In the genomic region with DNA sequence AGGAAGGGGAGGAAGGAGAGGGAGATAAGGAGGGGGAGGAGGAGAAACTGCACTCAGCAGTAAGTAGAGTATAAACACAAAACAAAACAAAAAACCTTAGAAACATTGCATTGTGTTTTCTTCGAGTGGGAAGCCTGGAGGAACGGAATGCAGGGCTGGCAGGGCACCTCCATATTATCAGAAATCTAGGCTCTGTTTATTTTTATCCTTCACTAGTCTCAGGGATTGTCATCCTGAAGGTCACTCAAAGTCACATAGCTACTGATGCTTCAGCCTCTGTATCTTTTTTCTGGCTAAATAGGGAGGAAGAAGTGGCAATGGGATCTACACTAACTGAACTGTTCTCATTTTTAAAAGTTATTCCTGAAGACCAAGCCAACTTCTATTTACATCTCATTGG, we compare ENCODE assay signal across 16 cellular contexts.
A peak's percentile ranks its signal among the peaks of the same experiment; 100 is the strongest.
DNase-seq lines count a peak whose midpoint lies in the region; ATAC-seq and TF ChIP-seq lines count a peak whose summit lies in the region.
"Had no signal": no experiment of that assay in that cellular context is flagged by ENCODE, and none has a peak within 500 bp of the region (broad histone marks: within the 10 kb centered on the region; RNA-seq: fewer than 3 reads in every experiment).

No MANE protein-coding gene starts in this region.

- H3K9me3 ChIP-seq in OCI-LY3 (ENCODE audit: insufficient read depth, low read length) (no peaks in the 10 kb centered on the region), mesenchymal stem cell (ENCODE audit: control insufficient read depth, low read length) (no peaks in the 10 kb centered on the region), neural progenitor cell (ENCODE audit: low read depth) (no peaks in the 10 kb centered on the region), stomach (no peaks in the 10 kb centered on the region)
- H3K9me3 ChIP-seq: A549, BE2C, HAP-1 had no signal

- H2AK5ac ChIP-seq in mesenchymal stem cell (ENCODE audit: low read length, severe bottlenecking) = no peak overlapping the region

- no peaks in the 10 kb centered on the region for H3K79me1 ChIP-seq in mesenchymal stem cell (replicated peaks; ENCODE audit: low read length, poor library complexity, severe bottlenecking)

- H2BK5ac ChIP-seq in mesenchymal stem cell (ENCODE audit: low read depth, low read length, poor library complexity, severe bottlenecking) = no peak overlapping the region

- no peaks in the 10 kb centered on the region for H3K9me3 Mint-ChIP-seq in neural progenitor cell
- no peaks in the 10 kb centered on the region for H3K9me3 Mint-ChIP-seq in stimulated activated effector memory CD8-positive, alpha-beta T cell treated with anti-CD3 and anti-CD28 coated beads, Interleukin-12 subunit alpha, Interleukin-12 subunit beta, amount 100 ng/mL, for 72 hours
- H3K9me3 Mint-ChIP-seq: CD4-positive, alpha-beta memory T cell had no signal

- H3K9ac ChIP-seq in OCI-LY3 (ENCODE audit: low read length) (no peak overlapping the region), mesenchymal stem cell (ENCODE audit: low read length) (no peak overlapping the region), neural progenitor cell (no peak overlapping the region)

- no peak for TF ChIP-seq EP300 in stomach (IDR thresholded peaks at IDR 0.05)

- no peak overlapping the region for H2BK120ac ChIP-seq in mesenchymal stem cell (ENCODE audit: low read depth, low read length)

- no peak overlapping the region for H4K91ac ChIP-seq in mesenchymal stem cell (ENCODE audit: low read length)

- no peak overlapping the region for H3K23ac ChIP-seq in mesenchymal stem cell (ENCODE audit: low read length in 2 of 2)

- peak overlapping the region; percentile 23 for H3K4me2 ChIP-seq in OCI-LY3 (ENCODE audit: low read length)
- no peak overlapping the region for H3K4me2 ChIP-seq in mesenchymal stem cell (ENCODE audit: low read length, poor library complexity, severe bottlenecking)
- H3K4me2 ChIP-seq in neural progenitor cell = no peak overlapping the region
- H3K4me2 ChIP-seq: A549 had no signal

- H4K8ac ChIP-seq in mesenchymal stem cell (ENCODE audit: low read length) = peak overlapping the region; percentile 77

- H3F3A ChIP-seq in neural progenitor cell (ENCODE audit: low read depth) = no peaks in the 10 kb centered on the region

- no peak for TF ChIP-seq POLR2A in stomach (IDR thresholded peaks at IDR 0.05)

- H3K4ac ChIP-seq in mesenchymal stem cell (ENCODE audit: low read depth in 1 of 2, low read length in 2 of 2) = no peak overlapping the region

- ATAC-seq in stimulated activated effector memory CD8-positive, alpha-beta T cell treated with anti-CD3 and anti-CD28 coated beads, Interleukin-12 subunit alpha, Interleukin-12 subunit beta, amount 100 ng/mL, for 72 hours = no peak
- ATAC-seq: A549, GM12878 had no signal

- H2AFZ ChIP-seq in OCI-LY3 (ENCODE audit: low read depth, low read length) = no peak overlapping the region
- no peak overlapping the region for H2AFZ ChIP-seq in mesenchymal stem cell (ENCODE audit: low read depth, low read length)
- peak overlapping the region; percentile 37 for H2AFZ ChIP-seq in neural progenitor cell (replicated peaks)

- no peaks in the 10 kb centered on the region for H3K36me3 ChIP-seq in OCI-LY3 (replicated peaks; ENCODE audit: low read depth, low read length)
- no peaks in the 10 kb centered on the region for H3K36me3 ChIP-seq in mesenchymal stem cell (ENCODE audit: control insufficient read depth in 1 of 2, insufficient read depth in 2 of 2, low read depth in 1 of 2, low read length in 2 of 2)
- H3K36me3 ChIP-seq in neural progenitor cell = no peaks in the 10 kb centered on the region
- H3K36me3 ChIP-seq in stomach = no peaks in the 10 kb centered on the region
- H3K36me3 ChIP-seq: BE2C, HAP-1 had no signal

- H3K4me1 Mint-ChIP-seq in neural progenitor cell = peaks cover 3% of the 10 kb centered on the region
- no peaks in the 10 kb centered on the region for H3K4me1 Mint-ChIP-seq in stimulated activated effector memory CD8-positive, alpha-beta T cell treated with anti-CD3 and anti-CD28 coated beads, Interleukin-12 subunit alpha, Interleukin-12 subunit beta, amount 100 ng/mL, for 72 hours
- H3K4me1 Mint-ChIP-seq: CD4-positive, alpha-beta memory T cell had no signal

- H3K27me3 Mint-ChIP-seq in neural progenitor cell (ENCODE audit: insufficient read depth, low read depth) = no peaks in the 10 kb centered on the region
- H3K27me3 Mint-ChIP-seq: CD4-positive, alpha-beta memory T cell had no signal

- 0 out of 2 replicates have a peak overlapping the region, but pooled peaks have one; percentile 21 for H3K4me3 ChIP-seq in OCI-LY3 (ENCODE audit: low read length)
- no peak overlapping the region for H3K4me3 ChIP-seq in mesenchymal stem cell (ENCODE audit: insufficient read depth in 1 of 2, low read depth in 1 of 2, low read length in 2 of 2)
- no peak overlapping the region for H3K4me3 ChIP-seq in neural progenitor cell
- H3K4me3 ChIP-seq in stomach = no peak overlapping the region
- H3K4me3 ChIP-seq: A549, GM12878, HAP-1 had no signal

- TF ChIP-seq CTCF in OCI-LY3 (IDR thresholded peaks at IDR 0.05; ENCODE audit: low read depth, low read length) (no peak), neural progenitor cell (IDR thresholded peaks at IDR 0.05) (no peak), stomach (IDR thresholded peaks at IDR 0.05) (no peak)

- no peaks in the 10 kb centered on the region for H3K36me3 Mint-ChIP-seq in neural progenitor cell
- H3K36me3 Mint-ChIP-seq in stimulated activated effector memory CD8-positive, alpha-beta T cell treated with anti-CD3 and anti-CD28 coated beads, Interleukin-12 subunit alpha, Interleukin-12 subunit beta, amount 100 ng/mL, for 72 hours = no peaks in the 10 kb centered on the region
- H3K36me3 Mint-ChIP-seq: CD4-positive, alpha-beta memory T cell had no signal

- no peak overlapping the region for H2BK15ac ChIP-seq in mesenchymal stem cell (ENCODE audit: low read depth, poor library complexity, severe bottlenecking)

- no peaks in the 10 kb centered on the region for H3K79me2 ChIP-seq in OCI-LY3 (ENCODE audit: low read length)
- H3K79me2 ChIP-seq in neural progenitor cell (ENCODE audit: low read depth) = no peaks in the 10 kb centered on the region

- WGBS in mesenchymal stem cell = 36% methylated on average over 2 of the region's 2 CpGs
- 31 to 52% (median 36%) methylated on average over 2 of the region's 2 CpGs for WGBS in stomach, 5 donors

- H3K27ac ChIP-seq in OCI-LY3 (ENCODE audit: low read length) (no peak overlapping the region), mesenchymal stem cell (ENCODE audit: low read length, poor library complexity, severe bottlenecking) (no peak overlapping the region), neural progenitor cell (no peak overlapping the region), stomach (no peak overlapping the region)
- H3K27ac ChIP-seq: A549, C4-2B had no signal

- H2BK12ac ChIP-seq in mesenchymal stem cell (ENCODE audit: low read length in 2 of 2) = no peak overlapping the region

- no peaks in the 10 kb centered on the region for H4K20me1 ChIP-seq in OCI-LY3 (ENCODE audit: insufficient read depth, low read length)
- no peaks in the 10 kb centered on the region for H4K20me1 ChIP-seq in neural progenitor cell (ENCODE audit: low read depth)

- peaks cover 13% of the 10 kb centered on the region for H3K4me1 ChIP-seq in OCI-LY3 (ENCODE audit: low read length)
- no peaks in the 10 kb centered on the region for H3K4me1 ChIP-seq in mesenchymal stem cell (ENCODE audit: control insufficient read depth, insufficient read depth, low read depth, low read length)
- H3K4me1 ChIP-seq in neural progenitor cell = no peaks in the 10 kb centered on the region
- no peaks in the 10 kb centered on the region for H3K4me1 ChIP-seq in stomach
- H3K4me1 ChIP-seq: A549, BE2C, HAP-1 had no signal

- no peak overlapping the region for H3K4me3 Mint-ChIP-seq in neural progenitor cell
- no peak overlapping the region for H3K4me3 Mint-ChIP-seq in stimulated activated effector memory CD8-positive, alpha-beta T cell treated with anti-CD3 and anti-CD28 coated beads, Interleukin-12 subunit alpha, Interleukin-12 subunit beta, amount 100 ng/mL, for 72 hours
- H3K4me3 Mint-ChIP-seq: CD4-positive, alpha-beta memory T cell had no signal

- DNase-seq in amniotic epithelial cell (ENCODE audit: low read depth) (peak; percentile 20), mesenchymal stem cell (no peak), neural progenitor cell (ENCODE audit: low spot score) (no peak), stomach (no peak), HuH-7.5 (ENCODE audit: low spot score) (no peak), iPS-NIHi11 (ENCODE audit: low spot score) (no peak)
- DNase-seq in stimulated activated effector memory CD8-positive, alpha-beta T cell treated with anti-CD3 and anti-CD28 coated beads, Interleukin-12 subunit alpha, Interleukin-12 subunit beta, amount 100 ng/mL, for 72 hours (ENCODE audit: low spot score in 2 of 2) = no peak
- DNase-seq: BE2C; CD4-positive, alpha-beta memory T cell; DMS79; GOT3 had no signal

- H3K27ac Mint-ChIP-seq in neural progenitor cell = no peak overlapping the region
- H3K27ac Mint-ChIP-seq in stimulated activated effector memory CD8-positive, alpha-beta T cell treated with anti-CD3 and anti-CD28 coated beads, Interleukin-12 subunit alpha, Interleukin-12 subunit beta, amount 100 ng/mL, for 72 hours = no peak overlapping the region
- H3K27ac Mint-ChIP-seq: CD4-positive, alpha-beta memory T cell had no signal

- no peak overlapping the region for H3K18ac ChIP-seq in mesenchymal stem cell (ENCODE audit: low read depth in 1 of 2, low read length in 2 of 2)

- intact Hi-C loops in stomach (cut with DNase I; ENCODE audit: low total_unique reads) = no loop called here

- H3K14ac ChIP-seq in mesenchymal stem cell (ENCODE audit: low read length in 2 of 2) = no peak overlapping the region

- H3K27me3 ChIP-seq in OCI-LY3 (ENCODE audit: low read depth, low read length) (no peaks in the 10 kb centered on the region), mesenchymal stem cell (ENCODE audit: control insufficient read depth in 1 of 2, insufficient read depth in 1 of 2, low read length in 2 of 2) (no peaks in the 10 kb centered on the region), neural progenitor cell (no peaks in the 10 kb centered on the region), stomach (no peaks in the 10 kb centered on the region)
